8 cellular contexts compared by ENCODE assay signal in genomic region chr11:65506770-65507485, GRCh38. TPM values are rescaled to one million over a fixed set of nuclear protein-coding genes. Genes with fewer than 3 reads are reported as not detected.
A peak's percentile ranks its signal among the peaks of the same experiment; 100 is the strongest.
DNase-seq lines count a peak whose midpoint lies in the region; FAIRE-seq and TF ChIP-seq lines count a peak whose summit lies in the region.

No MANE protein-coding gene starts in this region.

- no peaks in the 10 kb centered on the region for H3K9me3 ChIP-seq in HEK293 (ENCODE audit: control insufficient read depth, insufficient read depth, low read depth, low read length)

- peak; percentile 76 for DNase-seq in activated CD8-positive, alpha-beta memory T cell treated with anti-CD3 and anti-CD28 coated beads for 24 hours
- DNase-seq in activated CD8-positive, alpha-beta memory T cell treated with anti-CD3 and anti-CD28 coated beads, Interleukin-2, amount 50 U/mL, for 4 hours: no peak
- DNase-seq in NCI-H146 treated with DMSO at 0.1 percent for 48 hours (lab: John Stamatoyannopoulos, UW; ENCODE audit: unreplicated experiment) (peak; percentile 12), globus pallidus (ENCODE audit: low spot score) (peak; percentile 74), putamen (ENCODE audit: low spot score) (peak; percentile 77), frontal cortex (ENCODE audit: low spot score in 2 of 2) (no peak)
- DNase-seq in activated CD8-positive, alpha-beta memory T cell treated with anti-CD3 and anti-CD28 coated beads, Interleukin-2, amount 50 U/mL, for 1 hour (ENCODE audit: extremely low read depth): peak; percentile 48

- H3K27ac ChIP-seq in HEK293 (ENCODE audit: extremely low read depth, low read depth, low read length): peak overlapping the region; percentile 24; the same call in 1 of the 2 replicates

- POLR2A ChIA-PET in HEK293 (lab: Yijun Ruan, JAX): interaction anchor here (0.7 to 28.2 kb wide), 21 partner anchors 8 to 245 kb away, joined by 3 to 1129 read pairs (median 7); partner anchors contain the start of genes DPF2, MALAT1, NEAT1 and PCNX3

- H3K4me3 ChIP-seq in HEK293 (ENCODE audit: low read depth, low read length): peak overlapping the region; percentile 27

- CTCF ChIA-PET in HEK293 (lab: Yijun Ruan, JAX): interaction anchor here (0.9 to 7.3 kb wide), 9 partner anchors 10 to 152 kb away, joined by 3 to 69 read pairs (median 6); no protein-coding TSS in a partner anchor

- no peak for TF ChIP-seq CTCF in HEK293 (tag by site-specific recombination; IDR thresholded peaks at IDR 0.05)

- FAIRE-seq in frontal cortex (lab: Jason Lieb, UNC): no peak

- H3K36me3 ChIP-seq in HEK293 (ENCODE audit: control insufficient read depth in 2 of 2, insufficient read depth in 1 of 2, low read length in 2 of 2): peaks cover 0 to 49% of the 10 kb centered on the region in 2 experiments; a peak in 2 of 3 replicates

- H3K4me1 ChIP-seq in HEK293 (ENCODE audit: control insufficient read depth, insufficient read depth, low read length): no peaks in the 10 kb centered on the region

TF ChIP-seq in HEK293, 187 proteins besides CTCF, POLR2A, EP300 and RAD21 (continues in another document):
- peak; percentile 60 for TF ChIP-seq ZNF341 (tag by site-specific recombination; IDR thresholded peaks at IDR 0.05; ENCODE audit: low read depth)
- TF ChIP-seq, protein P1, sequence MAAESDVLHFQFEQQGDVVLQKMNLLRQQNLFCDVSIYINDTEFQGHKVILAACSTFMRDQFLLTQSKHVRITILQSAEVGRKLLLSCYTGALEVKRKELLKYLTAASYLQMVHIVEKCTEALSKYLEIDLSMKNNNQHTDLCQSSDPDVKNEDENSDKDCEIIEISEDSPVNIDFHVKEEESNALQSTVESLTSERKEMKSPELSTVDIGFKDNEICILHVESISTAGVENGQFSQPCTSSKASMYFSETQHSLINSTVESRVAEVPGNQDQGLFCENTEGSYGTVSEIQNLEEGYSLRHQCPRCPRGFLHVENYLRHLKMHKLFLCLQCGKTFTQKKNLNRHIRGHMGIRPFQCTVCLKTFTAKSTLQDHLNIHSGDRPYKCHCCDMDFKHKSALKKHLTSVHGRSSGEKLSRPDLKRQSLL (tag by site-specific recombination; IDR thresholded peaks at IDR 0.05): no peak
- no peak for TF ChIP-seq KLF16 (tag by site-specific recombination; IDR thresholded peaks at IDR 0.05)
- TF ChIP-seq SCRT2 (tag by site-specific recombination; IDR thresholded peaks at IDR 0.05): peak; percentile 42; the same call in 1 of the 2 replicates
- TF ChIP-seq ZNF580 (tag by site-specific recombination; IDR thresholded peaks at IDR 0.05): no peak
- no peak for TF ChIP-seq ZNF843 (tag by site-specific recombination; IDR thresholded peaks at IDR 0.05)
- no peak for TF ChIP-seq ZXDB (tag by site-specific recombination; IDR thresholded peaks at IDR 0.05)
- TF ChIP-seq ZNF10 (tag by site-specific recombination; IDR thresholded peaks at IDR 0.05): no peak; the same call in 1 of the 2 replicates
- TF ChIP-seq BCL6B (tag by site-specific recombination; IDR thresholded peaks at IDR 0.05): no peak
- TF ChIP-seq ZEB2 (tag by site-specific recombination; IDR thresholded peaks at IDR 0.05): peak; percentile 66
- no peak for TF ChIP-seq TCF7L2 (IDR thresholded peaks at IDR 0.05; ENCODE audit: borderline replicate concordance, low read depth, low read length)
- no peak for TF ChIP-seq ZNF785 (tag by site-specific recombination; IDR thresholded peaks at IDR 0.05)
- peak; percentile 69; the same call in 1 of the 2 replicates for TF ChIP-seq PATZ1 (tag by site-specific recombination; IDR thresholded peaks at IDR 0.05)
- peak; percentile 65; the same call in 1 of the 2 replicates for TF ChIP-seq ZNF2 (tag by site-specific recombination; IDR thresholded peaks at IDR 0.05)
- no peak for TF ChIP-seq ZNF350 (tag by site-specific recombination; IDR thresholded peaks at IDR 0.05)
- no peak for TF ChIP-seq ZNF19 (tag by site-specific recombination; IDR thresholded peaks at IDR 0.05; ENCODE audit: low read depth)
- TF ChIP-seq, protein P2, sequence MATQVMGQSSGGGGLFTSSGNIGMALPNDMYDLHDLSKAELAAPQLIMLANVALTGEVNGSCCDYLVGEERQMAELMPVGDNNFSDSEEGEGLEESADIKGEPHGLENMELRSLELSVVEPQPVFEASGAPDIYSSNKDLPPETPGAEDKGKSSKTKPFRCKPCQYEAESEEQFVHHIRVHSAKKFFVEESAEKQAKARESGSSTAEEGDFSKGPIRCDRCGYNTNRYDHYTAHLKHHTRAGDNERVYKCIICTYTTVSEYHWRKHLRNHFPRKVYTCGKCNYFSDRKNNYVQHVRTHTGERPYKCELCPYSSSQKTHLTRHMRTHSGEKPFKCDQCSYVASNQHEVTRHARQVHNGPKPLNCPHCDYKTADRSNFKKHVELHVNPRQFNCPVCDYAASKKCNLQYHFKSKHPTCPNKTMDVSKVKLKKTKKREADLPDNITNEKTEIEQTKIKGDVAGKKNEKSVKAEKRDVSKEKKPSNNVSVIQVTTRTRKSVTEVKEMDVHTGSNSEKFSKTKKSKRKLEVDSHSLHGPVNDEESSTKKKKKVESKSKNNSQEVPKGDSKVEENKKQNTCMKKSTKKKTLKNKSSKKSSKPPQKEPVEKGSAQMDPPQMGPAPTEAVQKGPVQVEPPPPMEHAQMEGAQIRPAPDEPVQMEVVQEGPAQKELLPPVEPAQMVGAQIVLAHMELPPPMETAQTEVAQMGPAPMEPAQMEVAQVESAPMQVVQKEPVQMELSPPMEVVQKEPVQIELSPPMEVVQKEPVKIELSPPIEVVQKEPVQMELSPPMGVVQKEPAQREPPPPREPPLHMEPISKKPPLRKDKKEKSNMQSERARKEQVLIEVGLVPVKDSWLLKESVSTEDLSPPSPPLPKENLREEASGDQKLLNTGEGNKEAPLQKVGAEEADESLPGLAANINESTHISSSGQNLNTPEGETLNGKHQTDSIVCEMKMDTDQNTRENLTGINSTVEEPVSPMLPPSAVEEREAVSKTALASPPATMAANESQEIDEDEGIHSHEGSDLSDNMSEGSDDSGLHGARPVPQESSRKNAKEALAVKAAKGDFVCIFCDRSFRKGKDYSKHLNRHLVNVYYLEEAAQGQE (tag by site-specific recombination; IDR thresholded peaks at IDR 0.05): no peak
- TF ChIP-seq, protein P3, sequence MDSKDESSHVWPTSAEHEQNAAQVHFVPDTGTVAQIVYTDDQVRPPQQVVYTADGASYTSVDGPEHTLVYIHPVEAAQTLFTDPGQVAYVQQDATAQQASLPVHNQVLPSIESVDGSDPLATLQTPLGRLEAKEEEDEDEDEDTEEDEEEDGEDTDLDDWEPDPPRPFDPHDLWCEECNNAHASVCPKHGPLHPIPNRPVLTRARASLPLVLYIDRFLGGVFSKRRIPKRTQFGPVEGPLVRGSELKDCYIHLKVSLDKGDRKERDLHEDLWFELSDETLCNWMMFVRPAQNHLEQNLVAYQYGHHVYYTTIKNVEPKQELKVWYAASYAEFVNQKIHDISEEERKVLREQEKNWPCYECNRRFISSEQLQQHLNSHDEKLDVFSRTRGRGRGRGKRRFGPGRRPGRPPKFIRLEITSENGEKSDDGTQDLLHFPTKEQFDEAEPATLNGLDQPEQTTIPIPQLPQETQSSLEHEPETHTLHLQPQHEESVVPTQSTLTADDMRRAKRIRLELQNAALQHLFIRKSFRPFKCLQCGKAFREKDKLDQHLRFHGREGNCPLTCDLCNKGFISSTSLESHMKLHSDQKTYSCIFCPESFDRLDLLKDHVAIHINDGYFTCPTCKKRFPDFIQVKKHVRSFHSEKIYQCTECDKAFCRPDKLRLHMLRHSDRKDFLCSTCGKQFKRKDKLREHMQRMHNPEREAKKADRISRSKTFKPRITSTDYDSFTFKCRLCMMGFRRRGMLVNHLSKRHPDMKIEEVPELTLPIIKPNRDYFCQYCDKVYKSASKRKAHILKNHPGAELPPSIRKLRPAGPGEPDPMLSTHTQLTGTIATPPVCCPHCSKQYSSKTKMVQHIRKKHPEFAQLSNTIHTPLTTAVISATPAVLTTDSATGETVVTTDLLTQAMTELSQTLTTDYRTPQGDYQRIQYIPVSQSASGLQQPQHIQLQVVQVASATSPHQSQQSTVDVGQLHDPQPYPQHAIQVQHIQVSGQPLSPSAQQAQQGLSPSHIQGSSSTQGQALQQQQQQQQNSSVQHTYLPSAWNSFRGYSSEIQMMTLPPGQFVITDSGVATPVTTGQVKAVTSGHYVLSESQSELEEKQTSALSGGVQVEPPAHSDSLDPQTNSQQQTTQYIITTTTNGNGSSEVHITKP (tag by site-specific recombination; IDR thresholded peaks at IDR 0.05): peak; percentile 89
- no peak for TF ChIP-seq ZNF114 (tag by site-specific recombination; IDR thresholded peaks at IDR 0.05)
- no peak for TF ChIP-seq ZSCAN23 (tag by site-specific recombination; IDR thresholded peaks at IDR 0.05)

RNA-seq across cellular contexts. Expression of gene MALAT1, which starts 8.1 kb away (rescaled TPM):
- total RNA-seq in frontal cortex: 6,549 TPM

RNA-seq across cellular contexts. Expression of gene SCYL1, which starts 18.0 kb away (rescaled TPM):
- total RNA-seq in frontal cortex: 39.1 TPM

RNA-seq across cellular contexts. Expression of gene LTBP3, which starts 51.2 kb away (rescaled TPM):
- 17.5 TPM for total RNA-seq in frontal cortex

Comparison
In these comparisons a context has a peak if more than half of its experiments do, and no peak if none do; other contexts are left out.
1. DNase-seq: peak in activated CD8-positive, alpha-beta memory T cell treated with anti-CD3 and anti-CD28 coated beads for 24 hours (single experiment), NCI-H146 treated with DMSO at 0.1 percent for 48 hours (single experiment), activated CD8-positive, alpha-beta memory T cell treated with anti-CD3 and anti-CD28 coated beads, Interleukin-2, amount 50 U/mL, for 1 hour (single experiment), globus pallidus (single experiment) and putamen (single experiment); none in activated CD8-positive, alpha-beta memory T cell treated with anti-CD3 and anti-CD28 coated beads, Interleukin-2, amount 50 U/mL, for 4 hours (single experiment) and frontal cortex (0 of 2).